ENCODE assay signal across 18 cellular contexts in genomic region chr19:33150852-33151518, GRCh38. TPM values are rescaled to one million over a fixed set of nuclear protein-coding genes. Genes with fewer than 3 reads are reported as not detected.
"Had no signal": no experiment of that assay in that cellular context is flagged by ENCODE, and none has a peak within 500 bp of the region (broad histone marks: within the 10 kb centered on the region; RNA-seq: fewer than 3 reads in every experiment).

No MANE protein-coding gene starts in this region.

- H3K36me3 ChIP-seq: esophagus muscularis mucosa, gastroesophageal sphincter, heart right ventricle, left ventricle myocardium inferior, prostate gland, right atrium auricular region, suprapubic skin, transverse colon had no signal

- DNase-seq: activated CD4-positive, alpha-beta T cell treated with anti-CD3 and anti-CD28 coated beads, Interleukin-2, amount 50 U/mL, for 48 hours; activated gamma-delta T cell; effector CD4-positive, alpha-beta T cell; heart right ventricle; left ventricle myocardium inferior; mammary epithelial cell; stimulated activated CD4-positive, alpha-beta T cell treated with anti-CD3 and anti-CD28 coated beads, Interleukin-2, amount 100 ng/mL, for 24 hours; stimulated activated naive CD8-positive, alpha-beta T cell treated with anti-CD3 and anti-CD28 coated beads, Interleukin-15, amount 100 ng/mL, for 72 hours; transverse colon had no signal

- ATAC-seq: activated naive CD4-positive, alpha-beta T cell treated with anti-CD3 and anti-CD28 coated beads, Interleukin-2, amount 50 U/mL, for 72 hours; gastroesophageal sphincter; heart right ventricle; stimulated activated naive CD8-positive, alpha-beta T cell treated with anti-CD3 and anti-CD28 coated beads, Interleukin-15, amount 100 ng/mL, for 72 hours had no signal

- H3K27me3 ChIP-seq: esophagus muscularis mucosa, heart right ventricle, right atrium auricular region, suprapubic skin, transverse colon had no signal

- H3K9me3 ChIP-seq: esophagus muscularis mucosa, gastroesophageal sphincter, heart right ventricle, left ventricle myocardium inferior, prostate gland, right atrium auricular region, suprapubic skin, transverse colon had no signal

- H3K27ac ChIP-seq: esophagus muscularis mucosa, gastroesophageal sphincter, heart right ventricle, left ventricle myocardium inferior, prostate gland, right atrium auricular region, suprapubic skin, transverse colon had no signal

- H3K4me3 ChIP-seq: esophagus muscularis mucosa, gastroesophageal sphincter, heart right ventricle, left ventricle myocardium inferior, prostate gland, right atrium auricular region, suprapubic skin, transverse colon had no signal

- H3K4me1 ChIP-seq: esophagus muscularis mucosa, gastroesophageal sphincter, heart right ventricle, left ventricle myocardium inferior, prostate gland, right atrium auricular region, suprapubic skin, transverse colon had no signal

RNA-seq across cellular contexts. Expression of gene WDR88, which starts 19.1 kb away (rescaled TPM):
- total RNA-seq: activated naive CD4-positive, alpha-beta T cell treated with anti-CD3 and anti-CD28 coated beads, Interleukin-2, amount 50 U/mL, for 72 hours; cerebellum; esophagus muscularis mucosa; gastroesophageal sphincter; kidney epithelial cell; left ventricle myocardium inferior; osteocyte; right atrium auricular region; suprapubic skin; transverse colon had no signal
- polyA plus RNA-seq: heart right ventricle, mammary epithelial cell had no signal
